ENCODE assay signal across 31 cellular contexts in the genomic region with DNA sequence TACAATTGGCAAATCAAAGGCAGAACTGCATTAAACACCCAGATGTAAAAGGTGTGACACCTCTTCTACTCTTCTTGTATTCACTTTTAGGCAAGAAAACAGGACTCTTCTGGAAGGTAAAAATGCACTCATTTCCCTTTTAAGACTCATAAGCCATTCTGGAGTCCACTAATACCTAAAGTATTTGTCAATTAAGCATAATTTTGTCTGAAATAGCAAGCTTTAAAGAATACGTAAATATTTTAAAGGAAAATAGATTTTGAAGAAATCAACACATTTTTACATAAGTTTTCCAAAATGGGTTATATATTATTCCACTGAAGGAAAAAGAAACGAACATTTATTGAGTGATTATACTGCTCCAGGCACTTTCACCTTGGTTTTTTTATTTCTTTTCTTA.
"Had no signal": no experiment of that assay in that cellular context is flagged by ENCODE, and none has a peak within 500 bp of the region (broad histone marks: within the 10 kb centered on the region; RNA-seq: fewer than 3 reads in every experiment).

No MANE protein-coding gene starts in this region.

- H3K27me3 Mint-ChIP-seq: progenitor cell of endocrine pancreas; stimulated activated memory B cell treated with anti-CD40 and anti-IgM and Interleukin-4, amounts not matched to agents 10 μg/mL and 1 μg/mL and 100 μg/mL, for 72 hours; stimulated activated naive CD8-positive, alpha-beta T cell treated with anti-CD3 and anti-CD28 coated beads, Interleukin-15, amount 100 ng/mL, for 72 hours; type B pancreatic cell had no signal

- H3K4me1 Mint-ChIP-seq: natural killer cell; neural progenitor cell; stimulated activated memory B cell treated with anti-CD40 and anti-IgM and Interleukin-4, amounts not matched to agents 10 μg/mL and 1 μg/mL and 100 μg/mL, for 72 hours; stimulated activated naive CD8-positive, alpha-beta T cell treated with anti-CD3 and anti-CD28 coated beads, Interleukin-15, amount 100 ng/mL, for 72 hours had no signal

- H3K4me3 ChIP-seq: neural progenitor cell, ovary, psoas muscle, skin epidermis, smooth muscle cell, spleen, suprapubic skin, testis, tibial artery, transverse colon, upper lobe of right lung, uterus had no signal

- H3K36me3 Mint-ChIP-seq: natural killer cell; neural progenitor cell; stimulated activated memory B cell treated with anti-CD40 and anti-IgM and Interleukin-4, amounts not matched to agents 10 μg/mL and 1 μg/mL and 100 μg/mL, for 72 hours; type B pancreatic cell had no signal

- H2AFZ ChIP-seq: neural progenitor cell, parathyroid adenoma had no signal

- H3K4me1 ChIP-seq: neural progenitor cell, parathyroid adenoma, psoas muscle, spleen, suprapubic skin, testis, tibial artery, transverse colon, upper lobe of right lung, uterus had no signal

- H3K79me2 ChIP-seq: parathyroid adenoma had no signal

- H3K4me2 ChIP-seq: neural progenitor cell, smooth muscle cell had no signal

- H3K27ac Mint-ChIP-seq: natural killer cell; nephron; neural progenitor cell; progenitor cell of endocrine pancreas; stimulated activated memory B cell treated with anti-CD40 and anti-IgM and Interleukin-4, amounts not matched to agents 10 μg/mL and 1 μg/mL and 100 μg/mL, for 72 hours; stimulated activated naive CD8-positive, alpha-beta T cell treated with anti-CD3 and anti-CD28 coated beads, Interleukin-15, amount 100 ng/mL, for 72 hours; type B pancreatic cell had no signal

- H3K36me3 ChIP-seq: neural progenitor cell, ovary, spleen, suprapubic skin, tibial artery, transverse colon, upper lobe of right lung, uterus had no signal

- H3K9me3 Mint-ChIP-seq: nephron, neural progenitor cell, type B pancreatic cell had no signal

- ATAC-seq: natural killer cell; psoas muscle; right cardiac atrium; sciatic nerve; stimulated activated memory B cell treated with anti-CD40 and anti-IgM and Interleukin-4, amounts not matched to agents 10 μg/mL and 1 μg/mL and 100 μg/mL, for 72 hours; stimulated activated naive CD8-positive, alpha-beta T cell treated with anti-CD3 and anti-CD28 coated beads, Interleukin-15, amount 100 ng/mL, for 72 hours; stimulated activated naive CD8-positive, alpha-beta T cell treated with anti-CD3 and anti-CD28 coated beads, Interleukin-15, Interleukin-2, amounts not matched to agents 100 U/mL and 50 U/mL, for 24 hours; upper lobe of right lung had no signal

- H3K9me3 ChIP-seq: ovary, psoas muscle, suprapubic skin, testis, tibial artery, transverse colon, upper lobe of right lung, uterus had no signal

- H3K4me3 Mint-ChIP-seq: natural killer cell; nephron; neural progenitor cell; stimulated activated memory B cell treated with anti-CD40 and anti-IgM and Interleukin-4, amounts not matched to agents 10 μg/mL and 1 μg/mL and 100 μg/mL, for 72 hours; stimulated activated naive CD8-positive, alpha-beta T cell treated with anti-CD3 and anti-CD28 coated beads, Interleukin-15, amount 100 ng/mL, for 72 hours; type B pancreatic cell had no signal

- DNase-seq: natural killer cell; occipital lobe; ovary; posterior cingulate gyrus; psoas muscle; right cardiac atrium; spleen; stimulated activated CD4-positive, alpha-beta T cell treated with anti-CD3 and anti-CD28 coated beads, Interleukin-12 subunit alpha, Interleukin-12 subunit beta, amount 100 ng/mL, for 4 hours; stimulated activated CD4-positive, alpha-beta T cell treated with anti-CD3 and anti-CD28 coated beads, Interleukin-1b, Interleukin-23, amount 100 ng/mL, for 48 hours; stimulated activated CD4-positive, alpha-beta T cell treated with anti-CD3 and anti-CD28 coated beads, Interleukin-4, amount 100 ng/mL, for 1 hour; stimulated activated CD4-positive, alpha-beta T cell treated with anti-CD3 and anti-CD28 coated beads, Interleukin-4, amount 100 ng/mL, for 4 hours; stimulated activated CD8-positive, alpha-beta memory T cell treated with anti-CD3 and anti-CD28 coated beads, Interleukin-4, amount 100 ng/mL, for 48 hours; stimulated activated naive CD4-positive, alpha-beta T cell; stimulated activated naive CD8-positive, alpha-beta T cell treated with anti-CD3 and anti-CD28 coated beads, Interleukin-15, amount 100 ng/mL, for 72 hours; stimulated activated naive CD8-positive, alpha-beta T cell treated with anti-CD3 and anti-CD28 coated beads, Interleukin-15, Interleukin-2, amounts not matched to agents 100 U/mL and 50 U/mL, for 24 hours; substantia nigra; testis; tibial artery; transverse colon; upper lobe of right lung; uterus had no signal

- H3K27ac ChIP-seq: neural progenitor cell, ovary, parathyroid adenoma, psoas muscle, skin epidermis, spleen, suprapubic skin, testis, tibial artery, transverse colon, upper lobe of right lung, uterus had no signal

- H3K27me3 ChIP-seq: neural progenitor cell, ovary, spleen, suprapubic skin, testis, tibial artery, transverse colon, upper lobe of right lung, uterus had no signal

- H3K9ac ChIP-seq: neural progenitor cell, parathyroid adenoma had no signal
